7 cellular contexts compared by ENCODE assay signal in the genomic region with DNA sequence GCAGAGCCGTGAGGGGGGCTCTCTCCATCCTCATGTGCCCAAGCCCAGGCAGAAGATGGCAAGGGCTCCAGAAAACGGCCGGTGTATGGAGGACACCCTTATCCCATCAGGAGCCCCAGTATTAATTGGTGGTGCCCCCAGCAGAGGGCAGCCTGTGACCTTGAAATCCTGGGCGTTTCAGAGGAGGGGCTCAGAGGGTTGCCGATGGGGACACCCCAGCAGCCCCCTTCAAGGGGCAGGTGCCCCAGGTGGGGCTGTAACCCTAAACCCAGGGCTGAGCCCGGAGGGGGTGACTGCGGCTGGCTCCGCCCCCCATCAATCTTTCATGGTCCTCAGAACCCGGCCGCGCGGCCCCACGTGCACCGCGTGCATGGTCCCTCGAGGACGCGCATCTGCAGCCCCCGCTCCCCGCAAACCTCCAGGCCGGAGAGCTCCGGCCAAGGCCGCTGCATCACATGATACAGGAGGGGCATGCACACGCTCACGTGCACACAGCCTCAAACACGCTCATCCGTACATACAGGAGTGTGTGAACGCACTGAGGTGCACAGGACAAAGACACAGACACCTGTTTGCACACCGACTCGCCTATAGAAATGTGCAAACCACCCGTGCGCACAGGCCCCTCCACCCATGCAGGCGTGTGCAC. TPM values are rescaled to one million over a fixed set of nuclear protein-coding genes. Genes with fewer than 3 reads are reported as not detected.
DNase-seq lines count a peak whose midpoint lies in the region; ATAC-seq, FAIRE-seq and TF ChIP-seq lines count a peak whose summit lies in the region.

No MANE protein-coding gene starts in this region.

- peaks cover 23% of the 10 kb centered on the region for H3K4me1 ChIP-seq in OCI-LY1 (ENCODE audit: insufficient read depth, low read length, severe bottlenecking)

- peak overlapping the region; percentile 95 to 100 (median 98) for H3K4me3 Mint-ChIP-seq in brain
- H3K4me3 Mint-ChIP-seq in stimulated activated naive CD8-positive, alpha-beta T cell treated with anti-CD3 and anti-CD28 coated beads, Interleukin-15, amount 100 ng/mL, for 72 hours: peak overlapping the region; percentile 95 to 96

- H3K36me3 Mint-ChIP-seq in brain: peaks cover 38% of the 10 kb centered on the region

- no peak for TF ChIP-seq POLR2A in GM12892 (IDR thresholded peaks at IDR 0.05; ENCODE audit: low read depth, low read length)

- no peak for ATAC-seq in stimulated activated naive CD8-positive, alpha-beta T cell treated with anti-CD3 and anti-CD28 coated beads, Interleukin-15, amount 100 ng/mL, for 72 hours
- ATAC-seq in activated CD4-positive, CD25-positive, alpha-beta regulatory T cell treated with anti-CD3 and anti-CD28 coated beads, Interleukin-2, amount 50 U/mL, for 24 hours: no peak

- peak overlapping the region; percentile 60 for H3K27ac ChIP-seq in OCI-LY1 (ENCODE audit: low read depth, low read length, poor library complexity, severe bottlenecking)

- H3K79me2 ChIP-seq in OCI-LY1 (ENCODE audit: insufficient read depth, low read length): no peaks in the 10 kb centered on the region

- no peaks in the 10 kb centered on the region for H3K9me3 ChIP-seq in OCI-LY1 (ENCODE audit: low read length)

- no peaks in the 10 kb centered on the region for H4K20me1 ChIP-seq in OCI-LY1 (ENCODE audit: insufficient read depth, low read length)

- FAIRE-seq in GM12892 (lab: Jason Lieb, UNC): peak; percentile 17

- H3K9me3 Mint-ChIP-seq in brain: no peaks in the 10 kb centered on the region
- no peaks in the 10 kb centered on the region for H3K9me3 Mint-ChIP-seq in stimulated activated naive CD8-positive, alpha-beta T cell treated with anti-CD3 and anti-CD28 coated beads, Interleukin-15, amount 100 ng/mL, for 72 hours

- H2AFZ ChIP-seq in OCI-LY1 (ENCODE audit: low read length): no peak overlapping the region

- no peaks in the 10 kb centered on the region for H3F3A ChIP-seq in OCI-LY1 (ENCODE audit: insufficient read depth, low read length)

- peaks cover 12% of the 10 kb centered on the region for H3K27me3 Mint-ChIP-seq in brain
- peaks cover 14% of the 10 kb centered on the region for H3K27me3 Mint-ChIP-seq in stimulated activated naive CD8-positive, alpha-beta T cell treated with anti-CD3 and anti-CD28 coated beads, Interleukin-15, amount 100 ng/mL, for 72 hours

- peak overlapping the region; percentile 80 for H3K4me3 ChIP-seq in OCI-LY1 (ENCODE audit: low read depth, low read length, poor library complexity, severe bottlenecking)

- peak overlapping the region; percentile 86 for H3K4me2 ChIP-seq in OCI-LY1 (ENCODE audit: low read length)

- peaks cover 48% of the 10 kb centered on the region for H3K4me1 Mint-ChIP-seq in brain
- H3K4me1 Mint-ChIP-seq in stimulated activated naive CD8-positive, alpha-beta T cell treated with anti-CD3 and anti-CD28 coated beads, Interleukin-15, amount 100 ng/mL, for 72 hours: peaks cover 40% of the 10 kb centered on the region

- peak overlapping the region; percentile 71 for H3K9ac ChIP-seq in OCI-LY1 (ENCODE audit: low read length)

- H3K36me3 ChIP-seq in OCI-LY1 (ENCODE audit: insufficient read depth, low read length): peaks cover 41% of the 10 kb centered on the region

- H3K9me2 ChIP-seq in OCI-LY1 (ENCODE audit: low read depth, low read length): no peaks in the 10 kb centered on the region

- TF ChIP-seq CTCF in OCI-LY1 (IDR thresholded peaks at IDR 0.05; ENCODE audit: low read length): peak; percentile 44; the same call in 1 of the 2 replicates
- peak; percentile 57 to 69 for TF ChIP-seq CTCF in brain (conservative IDR thresholded peaks at IDR 0.05)

- DNase-seq in GM12892 (ENCODE audit: insufficient read length): no peak
- DNase-seq in left kidney (ENCODE audit: low read depth, low spot score): peak; percentile 72
- peak; percentile 21 to 32 for DNase-seq in stimulated activated naive CD8-positive, alpha-beta T cell treated with anti-CD3 and anti-CD28 coated beads, Interleukin-15, amount 100 ng/mL, for 72 hours
- DNase-seq in foreskin melanocyte: no peak

- H3K27ac Mint-ChIP-seq in brain: peak overlapping the region; percentile 96 to 99 (median 98)
- no peak overlapping the region for H3K27ac Mint-ChIP-seq in stimulated activated naive CD8-positive, alpha-beta T cell treated with anti-CD3 and anti-CD28 coated beads, Interleukin-15, amount 100 ng/mL, for 72 hours

- H3K27me3 ChIP-seq in OCI-LY1 (ENCODE audit: insufficient read depth, low read length): no peaks in the 10 kb centered on the region

RNA-seq across cellular contexts. Expression of gene RAB3A, which starts 1.0 kb away (rescaled TPM):
- polyA plus RNA-seq in GM12892 (2012; ENCODE audit: missing spikeins): 2.2 TPM
- polyA plus RNA-seq in brain (ENCODE audit: insufficient read depth, low read depth, low replicate concordance): 184 TPM

RNA-seq across cellular contexts. Expression of gene MPV17L2, which starts 9.9 kb away (rescaled TPM):
- 7.1 TPM for polyA plus RNA-seq in GM12892 (2012; ENCODE audit: missing spikeins)
- polyA plus RNA-seq in brain (ENCODE audit: insufficient read depth, low read depth, low replicate concordance): 19.0 TPM

RNA-seq across cellular contexts. Expression of gene PDE4C, which starts 23.4 kb away (rescaled TPM):
- polyA plus RNA-seq in GM12892 (2012; ENCODE audit: missing spikeins): 2.2 TPM
- polyA plus RNA-seq in brain (ENCODE audit: insufficient read depth, low read depth, low replicate concordance): 0.25 TPM

RNA-seq across cellular contexts. Expression of gene IFI30, which starts 29.3 kb away (rescaled TPM):
- polyA plus RNA-seq in GM12892 (2012; ENCODE audit: missing spikeins): 309 TPM
- polyA plus RNA-seq in brain (ENCODE audit: insufficient read depth, low read depth, low replicate concordance): 55.7 TPM

RNA-seq across cellular contexts. Expression of gene PIK3R2, which starts 49.9 kb away (rescaled TPM):
- polyA plus RNA-seq in GM12892 (2012; ENCODE audit: missing spikeins): 4.0 TPM
- polyA plus RNA-seq in brain (ENCODE audit: insufficient read depth, low read depth, low replicate concordance): 30.0 TPM

Comparison
In these comparisons a context has a peak if more than half of its experiments do, and no peak if none do; other contexts are left out.
1. DNase-seq: peak in left kidney (single experiment) and stimulated activated naive CD8-positive, alpha-beta T cell treated with anti-CD3 and anti-CD28 coated beads, Interleukin-15, amount 100 ng/mL, for 72 hours (2 of 2); none in GM12892 (single experiment) and foreskin melanocyte (single experiment).
2. H3K27ac Mint-ChIP-seq: peak in brain (5 of 5); none in stimulated activated naive CD8-positive, alpha-beta T cell treated with anti-CD3 and anti-CD28 coated beads, Interleukin-15, amount 100 ng/mL, for 72 hours (0 of 2).